In genomic region chr16:11102523-11102898, GRCh38 we compare ENCODE assay signal across 1 cellular context.
TF ChIP-seq lines count a peak whose summit lies in the region.

No MANE protein-coding gene starts in this region.

TF ChIP-seq in endothelial cell of umbilical vein, 7 proteins besides CTCF, POLR2A, EP300 and RAD21:
- TF ChIP-seq MYC (IDR thresholded peaks at IDR 0.05; ENCODE audit: low read depth, low read length), result no peak
- TF ChIP-seq, protein P1, sequence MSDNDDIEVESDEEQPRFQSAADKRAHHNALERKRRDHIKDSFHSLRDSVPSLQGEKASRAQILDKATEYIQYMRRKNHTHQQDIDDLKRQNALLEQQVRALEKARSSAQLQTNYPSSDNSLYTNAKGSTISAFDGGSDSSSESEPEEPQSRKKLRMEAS (IDR thresholded peaks at IDR 0.05; ENCODE audit: insufficient read depth, insufficient read length), result no peak
- TF ChIP-seq FOS (IDR thresholded peaks at IDR 0.05; ENCODE audit: borderline replicate concordance, insufficient read depth, low read length), result no peak
- TF ChIP-seq GATA2 (IDR thresholded peaks at IDR 0.05; ENCODE audit: insufficient read depth, insufficient read length, low read depth, low read length), result no peak
- no peak for TF ChIP-seq JUN (IDR thresholded peaks at IDR 0.05; ENCODE audit: borderline replicate concordance, insufficient read depth, insufficient read length, low read depth)
- no peak for TF ChIP-seq EZH2 (IDR thresholded peaks at IDR 0.05; ENCODE audit: borderline replicate concordance, low read depth, low read length, severe bottlenecking)
- TF ChIP-seq POLR2AphosphoS5 (IDR thresholded peaks at IDR 0.05; ENCODE audit: insufficient read depth, low read depth, low read length), result no peak
